In genomic region chr7:64313740-64314491, GRCh38 we compare ENCODE assay signal across 8 cellular contexts. TPM values are rescaled to one million over a fixed set of nuclear protein-coding genes. Genes with fewer than 3 reads are reported as not detected.
DNase-seq lines count a peak whose midpoint lies in the region; ATAC-seq, FAIRE-seq and TF ChIP-seq lines count a peak whose summit lies in the region.

Gene ZNF736 (plus strand): TSS chr7:64313961. CDS start chr7:64314151, 190 bp downstream.

- TF ChIP-seq CTCF in D721Med (IDR thresholded peaks at IDR 0.05; ENCODE audit: insufficient read depth, missing control alignments) (no peak), natural killer cell (IDR thresholded peaks at IDR 0.05) (no peak)

- peak; percentile 75 for TF ChIP-seq POLR2A in erythroblast (IDR thresholded peaks at IDR 0.05; ENCODE audit: low read length)

- H3K9ac ChIP-seq in stomach smooth muscle (ENCODE audit: low read length in 2 of 2), result peak within 1 kb of the TSS; percentile 93 to 96

- peaks cover 17% of the 10 kb centered on the region for H3K4me1 ChIP-seq in stomach smooth muscle (ENCODE audit: control insufficient read depth, insufficient read depth, low read length)

- no peaks in the 10 kb centered on the region for H3K9me3 Mint-ChIP-seq in natural killer cell

- H3K9me3 ChIP-seq in stomach smooth muscle (ENCODE audit: control insufficient read depth in 2 of 2, low read length in 2 of 2), result no peaks in the 10 kb centered on the region

- H3K36me3 ChIP-seq in stomach smooth muscle (ENCODE audit: control insufficient read depth in 2 of 2, insufficient read depth in 2 of 2, low read length in 2 of 2), result no peaks in the 10 kb centered on the region

- H3K36me3 Mint-ChIP-seq in natural killer cell, result no peaks in the 10 kb centered on the region

- H3K27ac ChIP-seq in stomach smooth muscle (ENCODE audit: low read length), result peak within 1 kb of the TSS; percentile 62

- H3K4me1 Mint-ChIP-seq in natural killer cell, result peaks cover 23 to 36% of the 10 kb centered on the region in 2 donors

- DNase-seq in D721Med (ENCODE audit: insufficient read length, low spot score), result peak; percentile 68
- DNase-seq in HuH-7 (ENCODE audit: low spot score), result peak; percentile 88
- peak; percentile 99 for DNase-seq in OCI-M1 (lab: John Stamatoyannopoulos, UW)
- DNase-seq in activated T-cell treated with anti-CD3 and anti-CD28 coated beads for 48 hours (ENCODE audit: low read depth), result peak; percentile 77
- DNase-seq in erythroblast (lab: John Stamatoyannopoulos, UW), result peak; percentile 87 to 88
- DNase-seq in natural killer cell, result peak; percentile 87

- ATAC-seq in GM21390 (IDR thresholded peaks at IDR 0.05; ENCODE audit: unreplicated experiment) (peak; percentile 100), natural killer cell (peak; percentile 99 to 100 (median 100))

- H3K27ac Mint-ChIP-seq in natural killer cell, result peak within 1 kb of the TSS; percentile 91 to 92

- H3K4me3 Mint-ChIP-seq in natural killer cell, result peak within 1 kb of the TSS; percentile 95

- intact Hi-C loops in natural killer cell (cut with micrococcal nuclease), result loop anchor here (1.0 to 10.0 kb wide), 2 partner anchors 414 to 481 kb away; partner anchors contain the start of gene ZNF138

- no peaks in the 10 kb centered on the region for H3K27me3 ChIP-seq in stomach smooth muscle (ENCODE audit: control insufficient read depth in 1 of 2, insufficient read depth in 2 of 2, low read length in 2 of 2)

- H3K27me3 Mint-ChIP-seq in natural killer cell (ENCODE audit: low read depth in 2 of 2), result no peaks in the 10 kb centered on the region

- peak within 1 kb of the TSS; percentile 94 to 98 for H3K4me3 ChIP-seq in stomach smooth muscle (ENCODE audit: low read length in 2 of 2)

- FAIRE-seq in D721Med (lab: Jason Lieb, UNC), result peak; percentile 74

RNA-seq across cellular contexts. Expression of gene ZNF736, which starts in this region (rescaled TPM):
- total RNA-seq in natural killer cell, result 10 to 100 TPM; 19.6 to 26.6 (median 22.7) TPM

Comparison
In these comparisons a context has a peak if more than half of its experiments do, and no peak if none do; other contexts are left out.
1. Peak in every context shown above with its lines: DNase-seq, ATAC-seq, H3K4me3 ChIP-seq and H3K27ac ChIP-seq.